In genomic region chr11:35216962-35217667, GRCh38 we compare ENCODE assay signal across 11 cellular contexts.
A peak's percentile ranks its signal among the peaks of the same experiment; 100 is the strongest.
DNase-seq lines count a peak whose midpoint lies in the region; ATAC-seq and TF ChIP-seq lines count a peak whose summit lies in the region.
"Had no signal": no experiment of that assay in that cellular context is flagged by ENCODE, and none has a peak within 500 bp of the region (broad histone marks: within the 10 kb centered on the region; RNA-seq: fewer than 3 reads in every experiment).

No MANE protein-coding gene starts in this region.

- peak overlapping the region; percentile 83 to 98 (median 96) for H3K27ac Mint-ChIP-seq in CD8-positive, alpha-beta memory T cell
- peak overlapping the region; percentile 10 for H3K27ac Mint-ChIP-seq in activated T-helper 1 cell treated with anti-CD3 and anti-CD28 coated beads, Interleukin-12 subunit alpha, Interleukin-12 subunit beta, Interleukin-2, Interleukin-4 antibody, amounts not matched to agents 30 ng/mL and 10 ng/mL and 1 ng/mL, durations not matched to agents 14 hours and 24 hours and 36 hours

- POLR2A ChIA-PET in CD8-positive, alpha-beta memory T cell (lab: Charles Lee): no interaction called here

- no peak for TF ChIP-seq POLR2A in tibial nerve (IDR thresholded peaks at IDR 0.05)

- H3K4me1 ChIP-seq in CD8-positive, alpha-beta memory T cell (ENCODE audit: insufficient read depth, low read length): peaks cover 47% of the 10 kb centered on the region
- H3K4me1 ChIP-seq in HUES6 (ENCODE audit: control insufficient read depth, insufficient read depth, low read length) (peaks cover 31% of the 10 kb centered on the region), tibial nerve (peaks cover 0 to 26% (median 10%) of the 10 kb centered on the region in 4 donors)
- H3K4me1 ChIP-seq: SJCRH30 had no signal

- H3K9me3 ChIP-seq in CD8-positive, alpha-beta memory T cell (ENCODE audit: low read length): no peaks in the 10 kb centered on the region
- H3K9me3 ChIP-seq in HUES6 (ENCODE audit: control insufficient read depth, insufficient read depth, low read depth, low read length) (no peaks in the 10 kb centered on the region), tibial nerve (no peaks in the 10 kb centered on the region)
- H3K9me3 ChIP-seq: SJCRH30 had no signal

- DNase-seq in CD8-positive, alpha-beta memory T cell: peak in 3 of 5 donors; percentile 39 to 69 (median 66)
- no peak for DNase-seq in activated T-helper 1 cell treated with anti-CD3 and anti-CD28 coated beads, Interleukin-12 subunit alpha, Interleukin-12 subunit beta, Interleukin-2, Interleukin-4 antibody, amounts not matched to agents 30 ng/mL and 10 ng/mL and 1 ng/mL, durations not matched to agents 14 hours and 24 hours and 36 hours (ENCODE audit: low spot score)
- no peak for DNase-seq in left lobe of liver (ENCODE audit: low spot score)
- DNase-seq in NCI-H2171 treated with DMSO at 0.1 percent for 48 hours (lab: John Stamatoyannopoulos, UW): no peak
- no peak for DNase-seq in putamen (ENCODE audit: low spot score)
- DNase-seq in tibial nerve (ENCODE audit: low spot score in 2 of 2): no peak
- DNase-seq in NOMO-1 treated with DMSO at 0.1 percent for 48 hours (lab: John Stamatoyannopoulos, UW; ENCODE audit: unreplicated experiment): no peak
- DNase-seq: amygdala, NCI-H1048, SJCRH30 had no signal

- no peaks in the 10 kb centered on the region for H3K27me3 ChIP-seq in CD8-positive, alpha-beta memory T cell (ENCODE audit: insufficient read depth, low read length, poor library complexity, severe bottlenecking)
- H3K27me3 ChIP-seq in HUES6 (ENCODE audit: control insufficient read depth, insufficient read depth, low read length) (no peaks in the 10 kb centered on the region), tibial nerve (no peaks in the 10 kb centered on the region)
- H3K27me3 ChIP-seq: SJCRH30 had no signal

- peak; percentile 71 for ATAC-seq in left lobe of liver

- WGBS in tibial nerve, 2 donors: 74 to 84% methylated on average over 3 of the region's 3 CpGs

- CTCF ChIA-PET in CD8-positive, alpha-beta memory T cell (lab: Charles Lee): no interaction called here

- no peak for TF ChIP-seq CTCF in tibial nerve (IDR thresholded peaks at IDR 0.05)

- no peaks in the 10 kb centered on the region for H3K27me3 Mint-ChIP-seq in CD8-positive, alpha-beta memory T cell
- H3K27me3 Mint-ChIP-seq in activated T-helper 1 cell treated with anti-CD3 and anti-CD28 coated beads, Interleukin-12 subunit alpha, Interleukin-12 subunit beta, Interleukin-2, Interleukin-4 antibody, amounts not matched to agents 30 ng/mL and 10 ng/mL and 1 ng/mL, durations not matched to agents 14 hours and 24 hours and 36 hours (ENCODE audit: insufficient read depth): no peaks in the 10 kb centered on the region

- no peaks in the 10 kb centered on the region for H3K9me3 Mint-ChIP-seq in CD8-positive, alpha-beta memory T cell
- no peaks in the 10 kb centered on the region for H3K9me3 Mint-ChIP-seq in activated T-helper 1 cell treated with anti-CD3 and anti-CD28 coated beads, Interleukin-12 subunit alpha, Interleukin-12 subunit beta, Interleukin-2, Interleukin-4 antibody, amounts not matched to agents 30 ng/mL and 10 ng/mL and 1 ng/mL, durations not matched to agents 14 hours and 24 hours and 36 hours

- peaks cover 25 to 92% (median 41%) of the 10 kb centered on the region in 3 donors for H3K36me3 Mint-ChIP-seq in CD8-positive, alpha-beta memory T cell
- H3K36me3 Mint-ChIP-seq in activated T-helper 1 cell treated with anti-CD3 and anti-CD28 coated beads, Interleukin-12 subunit alpha, Interleukin-12 subunit beta, Interleukin-2, Interleukin-4 antibody, amounts not matched to agents 30 ng/mL and 10 ng/mL and 1 ng/mL, durations not matched to agents 14 hours and 24 hours and 36 hours (ENCODE audit: low read depth): peaks cover 79% of the 10 kb centered on the region

- no peak for TF ChIP-seq EP300 in tibial nerve (IDR thresholded peaks at IDR 0.05)

- no peak overlapping the region for H3K27ac ChIP-seq in CD8-positive, alpha-beta memory T cell (ENCODE audit: low read depth, low read length)
- peak overlapping the region; percentile 88; the same call in 1 of the 2 replicates for H3K27ac ChIP-seq in HUES6 (ENCODE audit: low read depth, low read length)
- peak overlapping the region in 1 of 4 donors; percentile 63 for H3K27ac ChIP-seq in tibial nerve
- H3K27ac ChIP-seq: SJCRH30 had no signal

- H3K9ac ChIP-seq in HUES6 (ENCODE audit: low read length): peak overlapping the region; percentile 24

- peak overlapping the region; percentile 6 for H3K4me3 ChIP-seq in CD8-positive, alpha-beta memory T cell (ENCODE audit: low read length)
- H3K4me3 ChIP-seq in HUES6 (ENCODE audit: low read depth, low read length) (no peak overlapping the region), tibial nerve (no peak overlapping the region)
- H3K4me3 ChIP-seq: SJCRH30 had no signal

- peak overlapping the region in 5 of 7 donors; percentile 42 to 82 (median 51) for H3K4me3 Mint-ChIP-seq in CD8-positive, alpha-beta memory T cell
- peak overlapping the region; percentile 24 for H3K4me3 Mint-ChIP-seq in activated T-helper 1 cell treated with anti-CD3 and anti-CD28 coated beads, Interleukin-12 subunit alpha, Interleukin-12 subunit beta, Interleukin-2, Interleukin-4 antibody, amounts not matched to agents 30 ng/mL and 10 ng/mL and 1 ng/mL, durations not matched to agents 14 hours and 24 hours and 36 hours

- peaks cover 57% of the 10 kb centered on the region for H3K36me3 ChIP-seq in CD8-positive, alpha-beta memory T cell (ENCODE audit: insufficient read depth, low read length)
- H3K36me3 ChIP-seq in HUES6 (ENCODE audit: control insufficient read depth, insufficient read depth, low read length): peaks cover 18% of the 10 kb centered on the region
- peaks cover 0 to 44% (median 0%) of the 10 kb centered on the region in 3 donors for H3K36me3 ChIP-seq in tibial nerve
- H3K36me3 ChIP-seq: SJCRH30 had no signal

- intact Hi-C loops in activated T-helper 1 cell treated with anti-CD3 and anti-CD28 coated beads, Interleukin-12 subunit alpha, Interleukin-12 subunit beta, Interleukin-2, Interleukin-4 antibody, amounts not matched to agents 30 ng/mL and 10 ng/mL and 1 ng/mL, durations not matched to agents 14 hours and 24 hours and 36 hours (cut with micrococcal nuclease): loop anchor here (5.0 kb wide), 1 partner anchor 175 kb away; no protein-coding TSS in a partner anchor

- peaks cover 54 to 74% (median 70%) of the 10 kb centered on the region in 3 donors for H3K4me1 Mint-ChIP-seq in CD8-positive, alpha-beta memory T cell
- peaks cover 43% of the 10 kb centered on the region for H3K4me1 Mint-ChIP-seq in activated T-helper 1 cell treated with anti-CD3 and anti-CD28 coated beads, Interleukin-12 subunit alpha, Interleukin-12 subunit beta, Interleukin-2, Interleukin-4 antibody, amounts not matched to agents 30 ng/mL and 10 ng/mL and 1 ng/mL, durations not matched to agents 14 hours and 24 hours and 36 hours (ENCODE audit: low read depth)

Comparison
In these comparisons a context has a peak if more than half of its experiments do, and no peak if none do; other contexts are left out.
1. DNase-seq: peak in CD8-positive, alpha-beta memory T cell (3 of 5); none in activated T-helper 1 cell treated with anti-CD3 and anti-CD28 coated beads, Interleukin-12 subunit alpha, Interleukin-12 subunit beta, Interleukin-2, Interleukin-4 antibody, amounts not matched to agents 30 ng/mL and 10 ng/mL and 1 ng/mL, durations not matched to agents 14 hours and 24 hours and 36 hours (single experiment), left lobe of liver (single experiment), NCI-H2171 treated with DMSO at 0.1 percent for 48 hours (single experiment), putamen (single experiment), tibial nerve (0 of 2) and NOMO-1 treated with DMSO at 0.1 percent for 48 hours (single experiment).